Comparison of ENCODE assay signal across 1 cellular context in genomic region chr2:43131890-43132522, GRCh38.
TF ChIP-seq lines count a peak whose summit lies in the region.

No MANE protein-coding gene starts in this region.

TF ChIP-seq in GM23338, 12 proteins besides CTCF, POLR2A, EP300 and RAD21 (continued from another document):
- no peak for TF ChIP-seq ZNF462 (CRISPR knock-in tag; IDR thresholded peaks at IDR 0.05)
- TF ChIP-seq JUNB (IDR thresholded peaks at IDR 0.05; ENCODE audit: unreplicated experiment): no peak
- no peak for TF ChIP-seq CREB1 (CRISPR knock-in tag; IDR thresholded peaks at IDR 0.05; ENCODE audit: low read depth)
- TF ChIP-seq STAT1 (IDR thresholded peaks at IDR 0.05; ENCODE audit: unreplicated experiment): no peak
- no peak for TF ChIP-seq ETS1 (IDR thresholded peaks at IDR 0.05)
- no peak for TF ChIP-seq REST (IDR thresholded peaks at IDR 0.05; ENCODE audit: unreplicated experiment)
- no peak for TF ChIP-seq POLR2AphosphoS5 (IDR thresholded peaks at IDR 0.05; ENCODE audit: low read depth)
- no peak for TF ChIP-seq EZH2 (IDR thresholded peaks at IDR 0.05; ENCODE audit: low read depth, unreplicated experiment)
- no peak for TF ChIP-seq EZH2phosphoT487 (IDR thresholded peaks at IDR 0.05; ENCODE audit: unreplicated experiment)
- no peak for TF ChIP-seq NANOG (IDR thresholded peaks at IDR 0.05; ENCODE audit: borderline replicate concordance)
TF ChIP-seq in GM23338: peak in this region for 0.
